Comparison of ENCODE assay signal across 29 cellular contexts in genomic region chr11:29002816-29003215, GRCh38.
"Had no signal": no experiment of that assay in that cellular context is flagged by ENCODE, and none has a peak within 500 bp of the region (broad histone marks: within the 10 kb centered on the region; RNA-seq: fewer than 3 reads in every experiment).

No MANE protein-coding gene starts in this region.

- H3K36me3 ChIP-seq: brain microvascular endothelial cell, gastrocnemius medialis, heart left ventricle, WERI-Rb-1 had no signal

- H3K9me3 ChIP-seq: gastrocnemius medialis, heart left ventricle had no signal

- FAIRE-seq: astrocyte, bronchial epithelial cell, endometrium, TTC549 had no signal

- ATAC-seq: activated CD4-positive, CD25-positive, alpha-beta regulatory T cell treated with anti-CD3 and anti-CD28 coated beads, Interleukin-2, amount 50 U/mL, for 24 hours; activated CD8-positive, alpha-beta T cell treated with anti-CD3 and anti-CD28 coated beads for 36 hours; activated T-cell treated with anti-CD3 and anti-CD28 coated beads, Interleukin-2, amount 50 U/mL, for 4 hours; activated T-helper 17 cell treated with anti-CD3 and anti-CD28 coated beads, Interleukin-2, amount 50 U/mL, for 72 hours; esophagus mucosa; foreskin keratinocyte; gastrocnemius medialis; heart left ventricle had no signal

- DNase-seq: activated B cell treated with CpG ODN at 0.5 μM for 24 hours; activated CD4-positive, alpha-beta T cell treated with anti-CD3 and anti-CD28 coated beads for 48 hours; activated CD4-positive, alpha-beta T cell treated with anti-CD3 and anti-CD28 coated beads, Interleukin-2, amount 50 U/mL, for 1 hour; activated CD4-positive, alpha-beta T cell treated with anti-CD3 and anti-CD28 coated beads, Interleukin-2, amount 50 U/mL, for 48 hours; activated CD8-positive, alpha-beta memory T cell treated with anti-CD3 and anti-CD28 coated beads for 24 hours; activated CD8-positive, alpha-beta T cell treated with anti-CD3 and anti-CD28 coated beads for 36 hours; activated effector memory CD4-positive, alpha-beta T cell treated with Interleukin-2 at 50 U/mL for 16 hours; activated gamma-delta T cell treated with Interleukin-2 at 50 U/mL for 16 hours; activated naive CD4-positive, alpha-beta T cell treated with anti-CD3 and anti-CD28 coated beads, Interleukin-2, amount 50 U/mL, for 16 hours; activated naive CD4-positive, alpha-beta T cell treated with Interleukin-2 at 50 U/mL for 16 hours; activated T-cell treated with anti-CD3 and anti-CD28 coated beads, Interleukin-2, amount 50 U/mL, for 4 hours; amniotic stem cell; anterior cingulate cortex; brain microvascular endothelial cell; effector CD8-positive, alpha-beta T cell; foreskin keratinocyte; gastrocnemius medialis; glutamatergic neuron; heart left ventricle; T-helper 2 cell had no signal

- H3K4me1 ChIP-seq: foreskin keratinocyte, gastrocnemius medialis, heart left ventricle had no signal

- H3K4me3 ChIP-seq: coronary artery, gastrocnemius medialis, heart left ventricle had no signal

- H3K27me3 ChIP-seq: brain microvascular endothelial cell, foreskin keratinocyte, gastrocnemius medialis, heart left ventricle had no signal

- H3K27ac ChIP-seq: brain microvascular endothelial cell, coronary artery, foreskin keratinocyte, gastrocnemius medialis, heart left ventricle, WERI-Rb-1 had no signal
